Comparison of ENCODE assay signal across 5 cellular contexts in genomic region chr15:56540157-56540556, GRCh38.
DNase-seq lines count a peak whose midpoint lies in the region; ATAC-seq, FAIRE-seq and TF ChIP-seq lines count a peak whose summit lies in the region.
"Not testable (repeated sequence)": the region's sequence is repeated elsewhere in the genome, so short reads cannot be mapped to it uniquely, and the experiment has no call there.

No MANE protein-coding gene starts in this region.

- H2AFZ ChIP-seq in DND-41 (ENCODE audit: low read depth, low read length); OCI-LY1 (ENCODE audit: low read length); K562 (ENCODE audit: low read depth, low read length): not testable (repeated sequence)

- H3K4me3 ChIP-seq in DND-41 (ENCODE audit: low read depth in 1 of 2, low read length in 2 of 2); OCI-LY1 (ENCODE audit: low read depth, low read length, poor library complexity, severe bottlenecking); K562; spleen: not testable (repeated sequence)

- H3K79me2 ChIP-seq in DND-41 (ENCODE audit: insufficient read depth, low read length); OCI-LY1 (ENCODE audit: insufficient read depth, low read length); K562 (ENCODE audit: control insufficient read depth, insufficient read depth, low read length): not testable (repeated sequence)

- not testable (repeated sequence) for TF ChIP-seq RAD21 in K562 (CRISPR knock-in tag; conservative IDR thresholded peaks at IDR 0.05 in 1 of 2, IDR thresholded peaks at IDR 0.05 in 1 of 2)

- in situ Hi-C loops in SK-MEL-5 (cut with HindIII; ENCODE audit: low pct_unique_long_range_greater_than_20kb, low sequenced_read_pairs); K562 (cut with MboI): not testable (repeated sequence)

- peak overlapping the region; percentile 95 for H3K27ac ChIP-seq in DND-41 (ENCODE audit: low read length)
- peak overlapping the region; percentile 100 for H3K27ac ChIP-seq in OCI-LY1 (ENCODE audit: low read depth, low read length, poor library complexity, severe bottlenecking)
- not testable (repeated sequence) for H3K27ac ChIP-seq in K562 (ENCODE audit: extremely low read depth, low read depth, low read length); spleen

- CTCF ChIA-PET in K562 (lab: Yijun Ruan, JAX; ENCODE audit: low intra/inter-chr PET ratio), result not testable (repeated sequence)

- H3K36me3 ChIP-seq in DND-41 (ENCODE audit: insufficient read depth, low read length); OCI-LY1 (ENCODE audit: insufficient read depth, low read length); K562 (ENCODE audit: control insufficient read depth, insufficient read depth, low read length); spleen: not testable (repeated sequence)

- not testable (repeated sequence) for H3F3A ChIP-seq in OCI-LY1 (ENCODE audit: insufficient read depth, low read length)

- not testable (repeated sequence) for ATAC-seq in DND-41 (ENCODE audit: insufficient read depth, low read depth); K562

- TF ChIP-seq EP300 in K562 (IDR thresholded peaks at IDR 0.05; ENCODE audit: low read length), result not testable (repeated sequence)

- TF ChIP-seq POLR2A in K562 (conservative IDR thresholded peaks at IDR 0.05); spleen (IDR thresholded peaks at IDR 0.05): not testable (repeated sequence)

- H3K4me1 ChIP-seq in DND-41 (ENCODE audit: insufficient read depth, low read length) (peaks cover 52% of the 10 kb centered on the region), OCI-LY1 (ENCODE audit: insufficient read depth, low read length, severe bottlenecking) (peaks cover 50% of the 10 kb centered on the region)
- not testable (repeated sequence) for H3K4me1 ChIP-seq in K562 (replicated peaks in 1 of 2; ENCODE audit: control insufficient read depth in 2 of 2, insufficient read depth in 2 of 2, low read length in 2 of 2); spleen

- POLR2A ChIA-PET in K562 (lab: Yijun Ruan, JAX), result not testable (repeated sequence)

- H4K20me1 ChIP-seq in DND-41 (ENCODE audit: insufficient read depth, low read length); OCI-LY1 (ENCODE audit: insufficient read depth, low read length); K562 (replicated peaks; ENCODE audit: control insufficient read depth, insufficient read depth, low read length): not testable (repeated sequence)

- intact Hi-C loops in K562 (cut with micrococcal nuclease); spleen (cut with DNase I; ENCODE audit: low total_unique reads): not testable (repeated sequence)

- H3K9me2 ChIP-seq in OCI-LY1 (ENCODE audit: low read depth, low read length), result not testable (repeated sequence)

- not testable (repeated sequence) for TF ChIP-seq CTCF in DND-41 (IDR thresholded peaks at IDR 0.05; ENCODE audit: borderline replicate concordance, extremely low read depth, low read length, poor library complexity, severe bottlenecking); OCI-LY1 (IDR thresholded peaks at IDR 0.05; ENCODE audit: low read length); spleen (IDR thresholded peaks at IDR 0.05 in 8 of 11, conservative IDR thresholded peaks at IDR 0.05 in 3 of 11)
- peak in 2 of 3 experiments; percentile 26 to 41; a peak in 2 of 6 replicates for TF ChIP-seq CTCF in K562 (IDR thresholded peaks at IDR 0.05 in 2 of 3, conservative IDR thresholded peaks at IDR 0.05 in 1 of 3; ENCODE audit: insufficient read depth in 2 of 3, low read depth in 1 of 3, low read length in 3 of 3)

- not testable (repeated sequence) for H3K9me1 ChIP-seq in K562 (ENCODE audit: control insufficient read depth, insufficient read depth, low read length)

- not testable (repeated sequence) for H3K27me3 ChIP-seq in DND-41 (ENCODE audit: insufficient read depth, low read length, poor library complexity); OCI-LY1 (ENCODE audit: insufficient read depth, low read length); K562 (ENCODE audit: control insufficient read depth in 2 of 2, insufficient read depth in 2 of 2, low read length in 2 of 2); spleen (replicated peaks in 1 of 7)

- H3K4me2 ChIP-seq in DND-41 (ENCODE audit: insufficient read depth, low read length); OCI-LY1 (ENCODE audit: low read length); K562 (ENCODE audit: insufficient read depth, low read length): not testable (repeated sequence)

- BruUV-seq in K562 (replicated peaks; lab: Mats Ljungman, UMichigan), result not testable (repeated sequence)

- H3K9me3 ChIP-seq in DND-41 (ENCODE audit: insufficient read depth, low read length, severe bottlenecking) (peaks cover 13% of the 10 kb centered on the region), OCI-LY1 (ENCODE audit: low read length) (peaks cover 17% of the 10 kb centered on the region), spleen (peaks cover 5 to 20% (median 13%) of the 10 kb centered on the region in 8 donors)
- not testable (repeated sequence) for H3K9me3 ChIP-seq in K562 (replicated peaks; ENCODE audit: control insufficient read depth, insufficient read depth, low read depth, low read length)

- not testable (repeated sequence) for DNase-seq in DND-41
- peak; percentile 30 for DNase-seq in SK-MEL-5 (ENCODE audit: low read depth, low spot score)
- DNase-seq in K562 (ENCODE audit: extremely low read depth in 1 of 4, low spot score in 3 of 4), result peak in 1 of 4 experiments; percentile 23
- DNase-seq in spleen, result peak; percentile 56

- not testable (repeated sequence) for H3K9ac ChIP-seq in DND-41 (ENCODE audit: low read depth, low read length); OCI-LY1 (ENCODE audit: low read length); K562 (ENCODE audit: insufficient read depth in 1 of 2, low read depth in 2 of 2, low read length in 2 of 2)

- FAIRE-seq in K562 (lab: Jason Lieb, UNC), result not testable (repeated sequence)

- 4% methylated on average over 19 of the region's 22 CpGs for WGBS in K562 (ENCODE audit: insufficient coverage, low coverage, missing lambda C conversion rate)
- 94 to 97% (median 96%) methylated on average over 18 to 22 of the region's 22 CpGs for WGBS in spleen, 5 donors

TF ChIP-seq in K562, 482 proteins besides CTCF, POLR2A, EP300 and RAD21:
- 0 out of 2 replicates have a peak, but pooled peaks have one; percentile 15 for TF ChIP-seq VEZF1 (CRISPR knock-in tag; IDR thresholded peaks at IDR 0.05)
